In the genomic region with DNA sequence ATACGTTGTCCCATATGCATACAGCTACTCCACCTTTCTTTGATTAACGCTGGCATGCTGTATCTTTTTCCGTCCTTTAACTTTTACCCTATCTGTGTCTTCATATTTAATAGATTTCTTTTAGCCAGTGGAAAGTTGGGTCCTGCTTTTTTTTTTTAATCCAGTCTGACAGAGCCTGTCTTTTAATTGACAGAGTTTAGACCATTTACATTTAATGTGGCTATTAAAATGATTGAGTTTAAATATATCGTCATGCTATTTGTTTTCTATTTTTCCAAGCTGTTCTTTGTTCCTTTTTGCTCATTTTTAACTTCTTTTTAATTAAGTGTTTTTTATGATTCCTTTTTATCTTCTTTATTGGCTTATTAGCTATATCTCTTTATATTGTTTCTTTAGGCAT, we compare ENCODE assay signal across 1 cellular context.
TF ChIP-seq lines count a peak whose summit lies in the region.

No MANE protein-coding gene starts in this region.

TF ChIP-seq in A549, 52 proteins besides CTCF, POLR2A, EP300 and RAD21 (continued from another document):
- TF ChIP-seq, protein P1, sequence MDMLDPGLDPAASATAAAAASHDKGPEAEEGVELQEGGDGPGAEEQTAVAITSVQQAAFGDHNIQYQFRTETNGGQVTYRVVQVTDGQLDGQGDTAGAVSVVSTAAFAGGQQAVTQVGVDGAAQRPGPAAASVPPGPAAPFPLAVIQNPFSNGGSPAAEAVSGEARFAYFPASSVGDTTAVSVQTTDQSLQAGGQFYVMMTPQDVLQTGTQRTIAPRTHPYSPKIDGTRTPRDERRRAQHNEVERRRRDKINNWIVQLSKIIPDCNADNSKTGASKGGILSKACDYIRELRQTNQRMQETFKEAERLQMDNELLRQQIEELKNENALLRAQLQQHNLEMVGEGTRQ (IDR thresholded peaks at IDR 0.05), result no peak
- TF ChIP-seq HOXA7 (CRISPR knock-in tag; IDR thresholded peaks at IDR 0.05) (no peak), ZNF302 (CRISPR knock-in tag; IDR thresholded peaks at IDR 0.05) (no peak)
